ENCODE assay signal across 8 cellular contexts in genomic region chr5:115460476-115460875, GRCh38.
DNase-seq lines count a peak whose midpoint lies in the region; ATAC-seq and TF ChIP-seq lines count a peak whose summit lies in the region.

No MANE protein-coding gene starts in this region.

- H3K14ac ChIP-seq in IMR-90 (replicated peaks; ENCODE audit: low read depth, low read length) = 0 out of 2 replicates have a peak overlapping the region, but pooled peaks have one; percentile 7

- peak overlapping the region; percentile 90 for H2BK120ac ChIP-seq in IMR-90 (ENCODE audit: low read depth, low read length)

- no peak overlapping the region for H3K9ac ChIP-seq in IMR-90 (ENCODE audit: low read depth, low read length)

- no peak overlapping the region for H3K27ac Mint-ChIP-seq in mesothelial cell of epicardium

- H4K8ac ChIP-seq in IMR-90 (ENCODE audit: low read depth in 2 of 2, low read length in 2 of 2) = peak overlapping the region; percentile 22 to 62; a peak in 1 of 4 replicates

- H3K36me3 ChIP-seq in GM06990 (ENCODE audit: control insufficient read depth, insufficient read depth, low read length) (no peaks in the 10 kb centered on the region), IMR-90 (ENCODE audit: control insufficient read depth, insufficient read depth, low read length) (no peaks in the 10 kb centered on the region), esophagus (ENCODE audit: control insufficient read depth in 2 of 2, insufficient read depth in 2 of 2, low read length in 1 of 2) (no peaks in the 10 kb centered on the region), stomach (no peaks in the 10 kb centered on the region), ovary (no peaks in the 10 kb centered on the region)

- H3K27ac ChIP-seq in IMR-90 (ENCODE audit: insufficient read depth, low read length) = no peak overlapping the region
- H3K27ac ChIP-seq in esophagus (ENCODE audit: low read depth in 2 of 2, low read length in 1 of 2) = peak overlapping the region; percentile 58 to 65
- peak overlapping the region; percentile 16 to 87 (median 79) for H3K27ac ChIP-seq in stomach
- no peak overlapping the region for H3K27ac ChIP-seq in ovary

- BruUV-seq in IMR-90 (replicated peaks; lab: Mats Ljungman, UMichigan) = no TSS peak

- peak overlapping the region; percentile 87 for H2BK20ac ChIP-seq in IMR-90 (ENCODE audit: low read depth, low read length)

- no peak for TF ChIP-seq RAD21 in IMR-90 (IDR thresholded peaks at IDR 0.05; ENCODE audit: low read length)

- POLR2A ChIA-PET in IMR-90 (lab: Charles Lee; ENCODE audit: unreplicated experiment) = interaction anchor here (0.6 kb wide), 1 partner anchor 20 kb away, joined by 5 read pairs; no protein-coding TSS in a partner anchor

- 0 out of 2 replicates have a peak overlapping the region, but pooled peaks have one; percentile 25 for H3K56ac ChIP-seq in IMR-90 (ENCODE audit: extremely low read depth, insufficient read depth, low read length)

- H3K4me3 ChIP-seq in GM06990 (replicated peaks; ENCODE audit: low read depth, low read length) (no peak overlapping the region), IMR-90 (ENCODE audit: insufficient read depth, low read depth, low read length) (no peak overlapping the region), esophagus (ENCODE audit: low read depth in 1 of 2, low read length in 2 of 2) (no peak overlapping the region), stomach (no peak overlapping the region), ovary (no peak overlapping the region)

- peak overlapping the region; percentile 92; the same call in 1 of the 2 replicates for H2AK5ac ChIP-seq in IMR-90 (ENCODE audit: low read depth, low read length)

- H3K4me2 ChIP-seq in IMR-90 (ENCODE audit: low read depth, low read length) = no peak overlapping the region

- TF ChIP-seq EP300 in stomach (IDR thresholded peaks at IDR 0.05) (no peak), ovary (IDR thresholded peaks at IDR 0.05) (no peak)

- peaks cover 13% of the 10 kb centered on the region for H3K9me1 ChIP-seq in IMR-90 (ENCODE audit: insufficient read depth, low read length)

- DNase-seq in GM06990 (ENCODE audit: extremely low read depth, insufficient read length) = peak; percentile 36
- DNase-seq in IMR-90 = peak; percentile 92
- peak; percentile 80 for DNase-seq in stomach
- no peak for DNase-seq in mesothelial cell of epicardium (ENCODE audit: low spot score in 2 of 2, unreplicated experiment in 2 of 2)
- no peak for DNase-seq in NCI-H128 (lab: John Stamatoyannopoulos, UW; ENCODE audit: unreplicated experiment)
- no peak for DNase-seq in ovary

- peak overlapping the region; percentile 25 for H2AK9ac ChIP-seq in IMR-90 (replicated peaks; ENCODE audit: low read depth, low read length, poor library complexity)

- intact Hi-C loops in IMR-90 (cut with micrococcal nuclease) (no loop called here), stomach (cut with DNase I; ENCODE audit: low total_unique reads) (no loop called here), ovary (cut with DNase I) (no loop called here)

- H3K18ac ChIP-seq in IMR-90 (ENCODE audit: low read depth, low read length) = no peak overlapping the region

- no peaks in the 10 kb centered on the region for H3K27me3 ChIP-seq in GM06990 (replicated peaks; ENCODE audit: control insufficient read depth, insufficient read depth, low read length)
- no peaks in the 10 kb centered on the region for H3K27me3 ChIP-seq in IMR-90 (ENCODE audit: control insufficient read depth, insufficient read depth, low read length)
- no peaks in the 10 kb centered on the region for H3K27me3 ChIP-seq in esophagus (ENCODE audit: control insufficient read depth in 1 of 2, insufficient read depth in 2 of 2, low read length in 2 of 2)
- no peaks in the 10 kb centered on the region for H3K27me3 ChIP-seq in stomach
- no peaks in the 10 kb centered on the region for H3K27me3 ChIP-seq in ovary

- dilution Hi-C loops in IMR-90 (cut with HindIII; ENCODE audit: low sequenced_read_pairs, unreplicated experiment) = no loop called here

- H3K9me3 ChIP-seq in IMR-90 (ENCODE audit: control insufficient read depth, insufficient read depth, low read length) = no peaks in the 10 kb centered on the region
- no peaks in the 10 kb centered on the region for H3K9me3 ChIP-seq in esophagus (ENCODE audit: control insufficient read depth in 2 of 2, insufficient read depth in 1 of 2, low read depth in 1 of 2, low read length in 1 of 2)
- H3K9me3 ChIP-seq in stomach = no peaks in the 10 kb centered on the region
- H3K9me3 ChIP-seq in ovary = no peaks in the 10 kb centered on the region

- H3K4me1 ChIP-seq in IMR-90 (ENCODE audit: control insufficient read depth, insufficient read depth, low read length) (peaks cover 9% of the 10 kb centered on the region), esophagus (ENCODE audit: control insufficient read depth in 2 of 2, insufficient read depth in 2 of 2, low read length in 1 of 2) (no peaks in the 10 kb centered on the region), stomach (peaks cover 10 to 61% (median 31%) of the 10 kb centered on the region in 4 donors), ovary (ENCODE audit: insufficient read depth) (no peaks in the 10 kb centered on the region)

- 0 out of 2 replicates have a peak overlapping the region, but pooled peaks have one; percentile 5 for H4K91ac ChIP-seq in IMR-90 (ENCODE audit: insufficient read depth, low read depth, low read length)

- H4K5ac ChIP-seq in IMR-90 (ENCODE audit: low read depth, low read length) = no peak overlapping the region

- H3K4me1 Mint-ChIP-seq in mesothelial cell of epicardium = peaks cover 6% of the 10 kb centered on the region

- WGBS in IMR-90 (ENCODE audit: extremely low coverage in 2 of 2, insufficient read length in 1 of 2), 2 experiments = 0% methylated on average over 1 of the region's 2 CpGs; no CpG with 5 or more reads in 1 of the 2 experiments
- WGBS in esophagus, 2 donors = 34 to 36% methylated on average over 2 of the region's 2 CpGs
- 23 to 34% (median 27%) methylated on average over 2 of the region's 2 CpGs for WGBS in stomach, 5 donors
- WGBS in ovary, 3 donors = 64 to 77% (median 68%) methylated on average over 2 of the region's 2 CpGs

- no peak for TF ChIP-seq POLR2A in IMR-90 (IDR thresholded peaks at IDR 0.05; ENCODE audit: low read depth, low read length)
- no peak for TF ChIP-seq POLR2A in stomach (IDR thresholded peaks at IDR 0.05)
- TF ChIP-seq POLR2A in ovary (IDR thresholded peaks at IDR 0.05) = no peak

- TF ChIP-seq CTCF in GM06990 (IDR thresholded peaks at IDR 0.05; ENCODE audit: insufficient read depth, low read length, poor library complexity, severe bottlenecking) (no peak), IMR-90 (conservative IDR thresholded peaks at IDR 0.05; ENCODE audit: low read depth, low read length) (no peak), stomach (IDR thresholded peaks at IDR 0.05) (no peak), mesothelial cell of epicardium (IDR thresholded peaks at IDR 0.05; ENCODE audit: unreplicated experiment) (no peak), ovary (IDR thresholded peaks at IDR 0.05) (no peak)

- in situ Hi-C loops in IMR-90 (cut with MboI; ENCODE audit: low sequenced_read_pairs) = no loop called here

- no peaks in the 10 kb centered on the region for H3K9me3 Mint-ChIP-seq in mesothelial cell of epicardium

- H3K36me3 Mint-ChIP-seq in mesothelial cell of epicardium = no peaks in the 10 kb centered on the region

- H3K79me1 ChIP-seq in IMR-90 (ENCODE audit: low read depth in 1 of 2, low read length in 2 of 2) = no peaks in the 10 kb centered on the region

- no peaks in the 10 kb centered on the region for H4K20me1 ChIP-seq in IMR-90 (ENCODE audit: insufficient read depth, low read length)

- peak overlapping the region; percentile 85 for H2BK5ac ChIP-seq in IMR-90 (ENCODE audit: low read depth, low read length, poor library complexity, severe bottlenecking)

- peak overlapping the region; percentile 83 for H3K4ac ChIP-seq in IMR-90 (ENCODE audit: low read depth, low read length)

- H3K4me3 Mint-ChIP-seq in mesothelial cell of epicardium = no peak overlapping the region

- H2BK15ac ChIP-seq in IMR-90 (ENCODE audit: low read depth, low read length) = peak overlapping the region; percentile 97; the same call in 1 of the 3 replicates

- no peaks in the 10 kb centered on the region for H3K27me3 Mint-ChIP-seq in mesothelial cell of epicardium (ENCODE audit: low read depth)

- ATAC-seq in GM21423 (IDR thresholded peaks at IDR 0.05; ENCODE audit: unreplicated experiment) (peak; percentile 54), IMR-90 (ENCODE audit: low read depth) (peak; percentile 52; the same call in 1 of the 2 replicates)

- CTCF ChIA-PET in IMR-90 (lab: Yijun Ruan, JAX) = no interaction called here

- peak overlapping the region; percentile 26 for H2AFZ ChIP-seq in IMR-90 (replicated peaks; ENCODE audit: low read length, poor library complexity)

- H3K23ac ChIP-seq in IMR-90 (ENCODE audit: low read depth, low read length) = no peak overlapping the region

TF ChIP-seq in IMR-90, 13 proteins besides CTCF, POLR2A, EP300 and RAD21 (continues in another document):
- no peak for TF ChIP-seq SMC3 (IDR thresholded peaks at IDR 0.05; ENCODE audit: low read depth, low read length)
- peak; percentile 17; the same call in 1 of the 2 replicates for TF ChIP-seq USF2 (IDR thresholded peaks at IDR 0.05; ENCODE audit: low read depth, low read length)
- no peak for TF ChIP-seq ELK1 (IDR thresholded peaks at IDR 0.05; ENCODE audit: borderline replicate concordance, low read depth, low read length)
- 0 out of 2 replicates have a peak, but pooled peaks have one; percentile 43 for TF ChIP-seq CEBPB (IDR thresholded peaks at IDR 0.05; ENCODE audit: low read depth, low read length)
- no peak for TF ChIP-seq NFE2L2 (IDR thresholded peaks at IDR 0.05; ENCODE audit: low read depth, low read length)
- TF ChIP-seq MAZ (IDR thresholded peaks at IDR 0.05; ENCODE audit: borderline replicate concordance, low read depth, low read length) = no peak
- peak; percentile 73 for TF ChIP-seq FOS (IDR thresholded peaks at IDR 0.05; ENCODE audit: low read depth, low read length)
- TF ChIP-seq MAFK (IDR thresholded peaks at IDR 0.05; ENCODE audit: low read depth, low read length) = no peak

Comparison
In these comparisons a context has a peak if more than half of its experiments do, and no peak if none do; other contexts are left out.
1. DNase-seq: peak in GM06990 (single experiment), IMR-90 (single experiment) and stomach (single experiment); none in mesothelial cell of epicardium (0 of 2), NCI-H128 (single experiment) and ovary (0 of 5).
2. H3K27ac ChIP-seq: peak in esophagus (2 of 2) and stomach (5 of 5); none in IMR-90 (single experiment) and ovary (0 of 2).